Comparison of ENCODE assay signal across 8 cellular contexts in genomic region chr21:39381009-39381408, GRCh38. TPM values are rescaled to one million over a fixed set of nuclear protein-coding genes. Genes with fewer than 3 reads are reported as not detected.
A peak's percentile ranks its signal among the peaks of the same experiment; 100 is the strongest.
DNase-seq lines count a peak whose midpoint lies in the region; TF ChIP-seq lines count a peak whose summit lies in the region.

No MANE protein-coding gene starts in this region.

- H3K27me3 ChIP-seq in breast epithelium, result no peaks in the 10 kb centered on the region

- no peaks in the 10 kb centered on the region for H3K4me1 ChIP-seq in breast epithelium
- H3K4me1 ChIP-seq in mesodermal cell (ENCODE audit: control insufficient read depth, insufficient read depth, low read length, poor library complexity, severe bottlenecking), result peaks cover 17% of the 10 kb centered on the region

- H3K27me3 Mint-ChIP-seq in CD14-positive monocyte (ENCODE audit: low read depth in 3 of 3), result peaks cover 0 to 5% (median 2%) of the 10 kb centered on the region in 3 donors
- H3K27me3 Mint-ChIP-seq in IgD-negative memory B cell, result no peaks in the 10 kb centered on the region

- H3K9me3 Mint-ChIP-seq in CD14-positive monocyte (no peaks in the 10 kb centered on the region), IgD-negative memory B cell (no peaks in the 10 kb centered on the region)

- H3K36me3 ChIP-seq in breast epithelium (no peaks in the 10 kb centered on the region), mesodermal cell (ENCODE audit: control insufficient read depth, insufficient read depth, low read length) (peaks cover 12% of the 10 kb centered on the region)

- H3K36me3 Mint-ChIP-seq in CD14-positive monocyte (peaks cover 4 to 5% of the 10 kb centered on the region in 2 donors), IgD-negative memory B cell (peaks cover 3% of the 10 kb centered on the region)

- no peaks in the 10 kb centered on the region for H3K9me3 ChIP-seq in breast epithelium
- no peaks in the 10 kb centered on the region for H3K9me3 ChIP-seq in mesodermal cell (ENCODE audit: control insufficient read depth, low read length)

- TF ChIP-seq POLR2A in breast epithelium (IDR thresholded peaks at IDR 0.05), result no peak

- H3K27ac Mint-ChIP-seq in CD14-positive monocyte, result peak overlapping the region in 6 of 7 donors; percentile 63 to 94 (median 88)
- H3K27ac Mint-ChIP-seq in IgD-negative memory B cell, result peak overlapping the region; percentile 72 to 81 (median 79)

- WGBS in mesodermal cell (ENCODE audit: insufficient coverage in 2 of 2), 2 experiments, result 54 to 56% methylated on average over 6 to 7 of the region's 12 CpGs

- H3K4me3 ChIP-seq in breast epithelium, result peak overlapping the region; percentile 58 to 78 (median 69)
- peak overlapping the region; percentile 89 for H3K4me3 ChIP-seq in mesodermal cell (ENCODE audit: extremely low read depth, insufficient read depth, low read length, poor library complexity, severe bottlenecking)

- TF ChIP-seq CTCF in CD14-positive monocyte (IDR thresholded peaks at IDR 0.05), result no peak
- TF ChIP-seq CTCF in breast epithelium (IDR thresholded peaks at IDR 0.05), result no peak

- peak overlapping the region; percentile 92 to 98 for H3K27ac ChIP-seq in breast epithelium
- H3K27ac ChIP-seq in mesodermal cell (ENCODE audit: low read depth, low read length, severe bottlenecking), result no peak overlapping the region

- H3K4me3 Mint-ChIP-seq in CD14-positive monocyte, result peak overlapping the region; percentile 89 to 93
- H3K4me3 Mint-ChIP-seq in IgD-negative memory B cell, result peak overlapping the region; percentile 90 to 98 (median 95)

- intact Hi-C loops in CD14-positive monocyte (cut with micrococcal nuclease), result no loop called here
- intact Hi-C loops in breast epithelium (cut with DNase I; ENCODE audit: low total_unique reads), result no loop called here

- DNase-seq in CD14-positive monocyte (ENCODE audit: low spot score) (no peak), breast epithelium (ENCODE audit: low spot score in 2 of 2) (no peak), NCI-H2029 (lab: John Stamatoyannopoulos, UW) (no peak), SIG-M5 (lab: John Stamatoyannopoulos, UW) (no peak), DMS153 (lab: John Stamatoyannopoulos, UW) (no peak)
- DNase-seq in activated CD8-positive, alpha-beta memory T cell treated with anti-CD3 and anti-CD28 coated beads, Interleukin-2, amount 50 U/mL, for 48 hours, result no peak

- peaks cover 13% of the 10 kb centered on the region for H3K4me1 Mint-ChIP-seq in CD14-positive monocyte
- peaks cover 15 to 19% (median 15%) of the 10 kb centered on the region in 3 donors for H3K4me1 Mint-ChIP-seq in IgD-negative memory B cell

RNA-seq across cellular contexts. Expression of gene HMGN1, which starts 32.1 kb away (rescaled TPM):
- polyA plus RNA-seq in CD14-positive monocyte (10 to 100 TPM; 59.8 to 72.7 TPM), IgD-negative memory B cell (283 TPM)
- 100 to 1,000 TPM in 2 of 3 donors, 10 to 100 TPM in 1; 68.5 to 166 (median 127) TPM for total RNA-seq in breast epithelium
- 410 TPM for polyA plus RNA-seq in mesodermal cell (2013, experiment 1 of 2)
- 468 TPM for polyA plus RNA-seq in mesodermal cell (2013, experiment 2 of 2)
